ENCODE assay signal across 2 cellular contexts in the genomic region with DNA sequence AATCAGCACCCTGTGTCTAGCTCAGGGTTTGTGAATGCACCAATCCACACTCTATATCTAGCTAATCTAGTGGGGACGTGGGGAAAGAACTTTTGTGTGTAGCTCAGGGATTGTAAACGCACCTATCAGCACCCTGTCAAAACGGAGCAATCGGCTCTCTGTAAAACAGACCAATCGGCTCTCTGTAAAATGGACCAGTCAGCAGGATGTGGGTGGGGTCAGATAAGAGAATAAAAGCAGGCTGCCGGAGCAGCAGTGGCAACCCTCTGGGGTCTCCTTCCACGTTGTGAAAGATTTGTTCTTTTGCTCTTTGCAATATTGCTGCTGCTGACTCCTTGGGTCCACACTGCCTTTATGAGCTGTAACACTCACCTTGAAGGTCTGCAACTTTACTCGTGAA. TPM values are rescaled to one million over a fixed set of nuclear protein-coding genes. Genes with fewer than 3 reads are reported as not detected.
"Had no signal": no experiment of that assay in that cellular context is flagged by ENCODE, and none has a peak within 500 bp of the region (broad histone marks: within the 10 kb centered on the region; RNA-seq: fewer than 3 reads in every experiment).

No MANE protein-coding gene starts in this region.

RNA-seq across cellular contexts. Expression of a gene that starts 33.2 kb away (rescaled TPM):
- total RNA-seq: G401, GM12878 had no signal
